Comparison of ENCODE assay signal across 28 cellular contexts in the genomic region with DNA sequence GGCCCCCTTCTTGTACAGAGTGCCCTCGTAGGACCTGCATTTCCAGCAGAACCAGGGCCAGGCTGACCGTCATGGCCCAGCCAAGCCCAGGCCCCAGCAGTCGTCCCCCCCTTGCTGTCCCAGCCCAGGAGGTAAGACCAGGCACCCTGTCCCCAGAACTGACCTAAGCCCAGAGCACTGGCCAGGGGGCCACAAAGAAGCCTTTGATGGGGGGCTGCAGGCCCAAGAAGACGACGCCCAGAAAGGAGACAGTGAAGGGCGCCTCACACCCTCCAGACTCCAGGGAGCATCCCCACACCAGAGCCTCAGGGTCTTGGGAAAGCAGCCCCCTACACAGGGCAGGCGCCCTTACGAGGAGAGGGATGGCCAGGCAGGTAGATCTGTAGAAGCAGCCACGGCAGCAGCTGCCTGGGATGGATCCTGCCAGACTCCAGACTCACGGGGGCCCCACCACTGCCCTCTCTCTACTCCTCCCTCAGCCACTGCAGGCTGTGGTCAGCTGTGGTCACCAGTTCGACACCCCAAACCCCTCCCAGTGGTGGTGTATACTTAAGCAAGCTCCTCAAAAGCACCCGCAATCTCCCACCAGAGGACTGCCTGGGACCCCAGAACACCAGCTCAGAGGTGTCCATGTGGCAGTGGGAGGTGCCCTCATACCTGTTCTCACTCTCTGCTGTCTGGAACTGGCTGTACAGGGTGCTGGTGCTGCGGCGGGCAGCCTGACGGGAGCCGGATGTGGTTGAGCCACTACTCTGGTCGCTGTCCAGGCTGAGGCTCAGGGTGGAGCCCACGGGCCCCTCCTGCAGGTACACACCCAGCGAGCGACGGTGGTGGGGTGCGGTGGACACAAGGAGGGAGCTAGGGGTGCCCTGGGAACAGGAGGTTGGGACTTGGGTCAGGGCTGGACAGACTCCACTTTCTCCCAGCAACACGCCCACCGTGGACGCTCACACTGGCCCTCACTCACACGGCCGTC. TPM values are rescaled to one million over a fixed set of nuclear protein-coding genes. Genes with fewer than 3 reads are reported as not detected.
DNase-seq lines count a peak whose midpoint lies in the region; ATAC-seq, FAIRE-seq and TF ChIP-seq lines count a peak whose summit lies in the region.
"Had no signal": no experiment of that assay in that cellular context is flagged by ENCODE, and none has a peak within 500 bp of the region (broad histone marks: within the 10 kb centered on the region; RNA-seq: fewer than 3 reads in every experiment).

No MANE protein-coding gene starts in this region.

- H3K27me3 Mint-ChIP-seq in activated naive CD4-positive, alpha-beta T cell treated with anti-CD3 and anti-CD28 coated beads, Interleukin-2, amount 10 ng/mL, durations not matched to agents 7 days and 5 days = no peaks in the 10 kb centered on the region
- peaks cover 34% of the 10 kb centered on the region for H3K27me3 Mint-ChIP-seq in glutamatergic neuron (ENCODE audit: unreplicated experiment)

- CTCF ChIA-PET in activated naive CD4-positive, alpha-beta T cell treated with anti-CD3 and anti-CD28 coated beads, Interleukin-2, amount 10 ng/mL, durations not matched to agents 7 days and 5 days (lab: Charles Lee) = no interaction called here
- CTCF ChIA-PET in OCI-LY7 (lab: Charles Lee; ENCODE audit: unreplicated experiment) = no interaction called here

- intact Hi-C loops in OCI-LY7 (cut with micrococcal nuclease; ENCODE audit: unreplicated experiment) = loop anchor here (2.0 kb wide), 1 partner anchor 51 kb away; no protein-coding TSS in a partner anchor

- no peak overlapping the region for H3K4me3 ChIP-seq in OCI-LY7 (ENCODE audit: low read depth, low read length, poor library complexity, severe bottlenecking)
- no peak overlapping the region for H3K4me3 ChIP-seq in osteoblast (ENCODE audit: insufficient read depth, low read length)
- H3K4me3 ChIP-seq: A549, dorsolateral prefrontal cortex, lung, ovary, PC-9, right atrium auricular region, SJCRH30 had no signal

- H3K4me2 ChIP-seq in OCI-LY7 (ENCODE audit: low read length) (no peak overlapping the region), osteoblast (ENCODE audit: insufficient read depth, low read length) (no peak overlapping the region)
- H3K4me2 ChIP-seq: A549, PC-9 had no signal

- H3K27ac Mint-ChIP-seq in activated naive CD4-positive, alpha-beta T cell treated with anti-CD3 and anti-CD28 coated beads, Interleukin-2, amount 10 ng/mL, durations not matched to agents 7 days and 5 days = peak overlapping the region; percentile 74
- peak overlapping the region; percentile 54 for H3K27ac Mint-ChIP-seq in glutamatergic neuron (ENCODE audit: unreplicated experiment)

- H4K20me1 ChIP-seq in OCI-LY7 (ENCODE audit: insufficient read depth, low read length) (no peaks in the 10 kb centered on the region), osteoblast (ENCODE audit: insufficient read depth, low read length) (peaks cover 16% of the 10 kb centered on the region)

- peaks cover 11% of the 10 kb centered on the region for H3K4me1 Mint-ChIP-seq in activated naive CD4-positive, alpha-beta T cell treated with anti-CD3 and anti-CD28 coated beads, Interleukin-2, amount 10 ng/mL, durations not matched to agents 7 days and 5 days
- H3K4me1 Mint-ChIP-seq in glutamatergic neuron (ENCODE audit: low read depth, unreplicated experiment) = peaks cover 8% of the 10 kb centered on the region

- no peak overlapping the region for H3K4me3 Mint-ChIP-seq in activated naive CD4-positive, alpha-beta T cell treated with anti-CD3 and anti-CD28 coated beads, Interleukin-2, amount 10 ng/mL, durations not matched to agents 7 days and 5 days
- no peak overlapping the region for H3K4me3 Mint-ChIP-seq in glutamatergic neuron (ENCODE audit: unreplicated experiment)

- H3K79me2 ChIP-seq in OCI-LY7 (ENCODE audit: insufficient read depth, low read depth, low read length) (peaks cover 5% of the 10 kb centered on the region; the same call in 1 of the 2 replicates), osteoblast (ENCODE audit: insufficient read depth, low read length) (no peaks in the 10 kb centered on the region)

- H3K36me3 ChIP-seq in OCI-LY7 (ENCODE audit: insufficient read depth, low read length) (peaks cover 93% of the 10 kb centered on the region), osteoblast (ENCODE audit: insufficient read depth, low read length) (peaks cover 59% of the 10 kb centered on the region)
- H3K36me3 ChIP-seq: ovary had no signal

- H3K27me3 ChIP-seq in osteoblast (ENCODE audit: insufficient read depth, low read length) = no peaks in the 10 kb centered on the region
- H3K27me3 ChIP-seq: BE2C, dorsolateral prefrontal cortex, ovary, right atrium auricular region, SJCRH30 had no signal

- POLR2A ChIA-PET in OCI-LY7 (lab: Charles Lee) = no interaction called here

- peaks cover 49% of the 10 kb centered on the region for H3K36me3 Mint-ChIP-seq in activated naive CD4-positive, alpha-beta T cell treated with anti-CD3 and anti-CD28 coated beads, Interleukin-2, amount 10 ng/mL, durations not matched to agents 7 days and 5 days
- H3K36me3 Mint-ChIP-seq in glutamatergic neuron (ENCODE audit: unreplicated experiment) = no peaks in the 10 kb centered on the region

- peak overlapping the region; percentile 86 for H3K27ac ChIP-seq in OCI-LY7 (ENCODE audit: low read depth, low read length, poor library complexity, severe bottlenecking)
- H3K27ac ChIP-seq in osteoblast (ENCODE audit: low read depth, low read length) = no peak overlapping the region
- H3K27ac ChIP-seq: A549, ovary, PC-9, right atrium auricular region, SJCRH30 had no signal

- no peak overlapping the region for H2AFZ ChIP-seq in OCI-LY7 (ENCODE audit: low read length)
- no peak overlapping the region for H2AFZ ChIP-seq in osteoblast (ENCODE audit: low read length)
- H2AFZ ChIP-seq: PC-9 had no signal

- H3K9me3 Mint-ChIP-seq in activated naive CD4-positive, alpha-beta T cell treated with anti-CD3 and anti-CD28 coated beads, Interleukin-2, amount 10 ng/mL, durations not matched to agents 7 days and 5 days = no peaks in the 10 kb centered on the region
- peaks cover 37% of the 10 kb centered on the region for H3K9me3 Mint-ChIP-seq in glutamatergic neuron (ENCODE audit: unreplicated experiment)

- no peak for TF ChIP-seq CTCF in OCI-LY7 (conservative IDR thresholded peaks at IDR 0.05; ENCODE audit: low read length)
- no peak for TF ChIP-seq CTCF in glutamatergic neuron (IDR thresholded peaks at IDR 0.05; ENCODE audit: partially characterized antibody, unreplicated experiment)
- no peak for TF ChIP-seq CTCF in osteoblast (IDR thresholded peaks at IDR 0.05; ENCODE audit: extremely low read depth, low read depth, low read length)

- no peak for TF ChIP-seq POLR2A in H54 (IDR thresholded peaks at IDR 0.05; ENCODE audit: low read depth, low read length)

- FAIRE-seq in H54 (lab: Jason Lieb, UNC) = no peak
- FAIRE-seq: A549, keratinocyte, urothelium cell line had no signal

- no peak for ATAC-seq in HG03135 (IDR thresholded peaks at IDR 0.05; ENCODE audit: unreplicated experiment)

- H3K9me3 ChIP-seq in OCI-LY7 (ENCODE audit: low read length) (no peaks in the 10 kb centered on the region), osteoblast (ENCODE audit: low read depth, low read length) (no peaks in the 10 kb centered on the region)
- H3K9me3 ChIP-seq: A549, BE2C, ovary, right atrium auricular region, SJCRH30 had no signal

- BruUV-seq in OCI-LY7 (replicated peaks; lab: Mats Ljungman, UMichigan) = no TSS peak

- peaks cover 48% of the 10 kb centered on the region for H3K4me1 ChIP-seq in OCI-LY7 (ENCODE audit: insufficient read depth, low read length, poor library complexity, severe bottlenecking)
- H3K4me1 ChIP-seq in osteoblast (ENCODE audit: insufficient read depth, low read length) = peaks cover 9% of the 10 kb centered on the region
- H3K4me1 ChIP-seq: BE2C, SJCRH30 had no signal

- no peak for DNase-seq in activated naive CD4-positive, alpha-beta T cell treated with anti-CD3 and anti-CD28 coated beads, Interleukin-2, amount 10 ng/mL, durations not matched to agents 7 days and 5 days
- DNase-seq in activated naive CD4-positive, alpha-beta T cell treated with anti-CD3 and anti-CD28 coated beads, Interleukin-2, amount 50 U/mL, for 16 hours = no peak
- no peak for DNase-seq in OCI-LY7 (ENCODE audit: low spot score)
- peak; percentile 12 for DNase-seq in glutamatergic neuron
- peak; percentile 93 for DNase-seq in osteoblast (ENCODE audit: insufficient read length, low spot score, missing footprints)
- DNase-seq in H54 (ENCODE audit: insufficient read length, low spot score) = no peak
- DNase-seq in NCI-H69 (lab: John Stamatoyannopoulos, UW) = no peak
- DNase-seq: activated CD4-positive, alpha-beta T cell treated with anti-CD3 and anti-CD28 coated beads for 4 hours; activated effector memory CD4-positive, alpha-beta T cell treated with Interleukin-2 at 50 U/mL for 16 hours; anterior cingulate cortex; BE2C; caudate nucleus; dorsolateral prefrontal cortex; erythroblast; foreskin melanocyte; NCI-H1105 treated with DMSO at 0.1 percent for 48 hours; NCI-H446; ovary; PC-9; SJCRH30; stimulated activated CD4-positive, alpha-beta T cell treated with anti-CD3 and anti-CD28 coated beads, Interleukin-12 subunit alpha, Interleukin-12 subunit beta, amount 100 ng/mL, for 4 hours; stimulated activated CD4-positive, alpha-beta T cell treated with anti-CD3 and anti-CD28 coated beads, Interleukin-4, amount 100 ng/mL, for 4 hours had no signal

- no peaks in the 10 kb centered on the region for H3K9me2 ChIP-seq in OCI-LY7 (ENCODE audit: insufficient read depth, low read length)

RNA-seq across cellular contexts. Expression of a gene that starts 27.0 kb away (rescaled TPM):
- 134 and 177 TPM in 2 replicates for total RNA-seq in OCI-LY7 (2014; rRNA removed; shearing (Covaris generic))
- total RNA-seq in OCI-LY7 (2022) (160 and 181 TPM in 2 replicates), glutamatergic neuron (ENCODE audit: unreplicated experiment) (206 TPM), osteoblast (74.3 and 93.0 TPM in 2 replicates)

RNA-seq across cellular contexts. Expression of a gene that starts 33.5 kb away (rescaled TPM):
- total RNA-seq in OCI-LY7 (2014; rRNA removed; shearing (Covaris generic)) = 2.7 and 4.3 TPM in 2 replicates
- total RNA-seq in OCI-LY7 (2022) (7.0 and 7.9 TPM in 2 replicates), glutamatergic neuron (ENCODE audit: unreplicated experiment) (37.6 TPM), osteoblast (9.1 and 9.4 TPM in 2 replicates)
- total RNA-seq: SJCRH30 had no signal

RNA-seq across cellular contexts. Expression of a gene that starts 38.8 kb away (rescaled TPM):
- total RNA-seq in OCI-LY7 (2014; rRNA removed; shearing (Covaris generic)) = not detected in 2 replicates
- total RNA-seq in OCI-LY7 (2022) (0.53 and 0.74 TPM in 2 replicates), glutamatergic neuron (ENCODE audit: unreplicated experiment) (4.0 TPM), osteoblast (under 0.01 TPM in 1 of 2 replicates, not detected in the other)
- total RNA-seq: lung, right atrium auricular region, SJCRH30 had no signal

RNA-seq across cellular contexts. Expression of a gene that starts 59.6 kb away (rescaled TPM):
- 37.8 and 50.7 TPM in 2 replicates for total RNA-seq in OCI-LY7 (2014; rRNA removed; shearing (Covaris generic))
- total RNA-seq in OCI-LY7 (2022) (49.2 and 49.8 TPM in 2 replicates), glutamatergic neuron (ENCODE audit: unreplicated experiment) (62.2 TPM), osteoblast (56.8 and 60.7 TPM in 2 replicates)

Comparison
In these comparisons a context has a peak if more than half of its experiments do, and no peak if none do; other contexts are left out.
1. DNase-seq: peak in glutamatergic neuron (single experiment) and osteoblast (single experiment); none in activated naive CD4-positive, alpha-beta T cell treated with anti-CD3 and anti-CD28 coated beads, Interleukin-2, amount 10 ng/mL, durations not matched to agents 7 days and 5 days (single experiment), activated naive CD4-positive, alpha-beta T cell treated with anti-CD3 and anti-CD28 coated beads, Interleukin-2, amount 50 U/mL, for 16 hours (single experiment), OCI-LY7 (single experiment), H54 (single experiment) and NCI-H69 (single experiment).